Comparison of ENCODE assay signal across 8 cellular contexts in the genomic region with DNA sequence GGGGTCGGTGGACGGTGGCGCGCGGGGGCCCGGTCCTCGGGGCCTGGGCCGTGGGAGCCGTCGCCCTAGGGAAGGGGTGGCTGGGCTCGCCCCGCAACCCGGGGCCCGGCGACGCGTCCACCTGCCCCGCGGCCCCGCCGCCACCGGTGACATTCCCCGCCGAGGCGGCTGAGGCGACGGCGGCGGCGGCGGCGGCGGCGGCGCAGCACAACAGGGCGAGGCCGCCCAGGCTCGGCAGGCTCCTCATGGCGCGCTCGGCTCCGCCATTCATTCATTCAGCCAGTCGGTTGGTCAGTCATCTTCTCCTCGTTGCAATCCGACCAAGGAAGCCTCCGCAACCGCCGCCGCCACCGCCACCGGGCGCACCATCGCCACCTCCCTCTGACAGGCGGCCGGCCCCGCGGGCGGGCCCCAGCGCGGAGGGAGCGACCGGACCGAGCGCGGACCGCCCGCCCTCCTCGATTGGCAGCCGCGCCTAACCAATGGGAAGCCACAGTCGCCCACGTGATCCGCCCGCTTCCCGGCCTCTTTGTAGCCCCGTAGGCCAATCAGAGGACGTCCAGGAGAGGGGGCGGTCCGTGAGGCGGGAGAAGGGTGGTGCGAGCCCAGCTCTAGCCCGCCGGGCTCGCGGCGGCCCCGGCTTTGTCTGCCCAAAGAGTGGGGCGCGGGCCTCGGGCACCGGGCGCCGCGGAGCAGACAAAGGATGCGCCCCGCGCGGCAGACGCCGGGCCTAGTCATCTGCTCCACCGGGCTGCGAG. TPM values are rescaled to one million over a fixed set of nuclear protein-coding genes. Genes with fewer than 3 reads are reported as not detected.
A peak's percentile ranks its signal among the peaks of the same experiment; 100 is the strongest.
DNase-seq lines count a peak whose midpoint lies in the region; ATAC-seq, FAIRE-seq and TF ChIP-seq lines count a peak whose summit lies in the region.

A gene (minus strand): TSS at position 383 of the 758 bp plus-strand sequence. CDS start 112 bp downstream, at position 271.

- H3K9ac ChIP-seq in GM23248 = peak within 1 kb of the TSS; percentile 78
- H3K9ac ChIP-seq in Karpas-422 (ENCODE audit: low read length) = peak within 1 kb of the TSS; percentile 96

- no peaks in the 10 kb centered on the region for H3K36me3 ChIP-seq in DOHH2 (ENCODE audit: control insufficient read depth, low read length)
- no peaks in the 10 kb centered on the region for H3K36me3 ChIP-seq in GM23248 (ENCODE audit: low read depth)
- peaks cover 35% of the 10 kb centered on the region for H3K36me3 ChIP-seq in Karpas-422 (ENCODE audit: insufficient read depth, low read length)

- H3K4me3 ChIP-seq in DOHH2 (ENCODE audit: low read length) = peak within 1 kb of the TSS; percentile 86
- peak within 1 kb of the TSS; percentile 81 for H3K4me3 ChIP-seq in GM23248
- peak within 1 kb of the TSS; percentile 84 for H3K4me3 ChIP-seq in Karpas-422 (ENCODE audit: low read length)

- in situ Hi-C loops in GM23248 (cut with MboI) = no loop called here

- ATAC-seq in naive B cell (ENCODE audit: low read depth in 2 of 2) = peak; percentile 93
- peak; percentile 98 for ATAC-seq in stimulated activated effector memory CD8-positive, alpha-beta T cell treated with anti-CD3 and anti-CD28 coated beads, Interleukin-12 subunit alpha, Interleukin-12 subunit beta, amount 100 ng/mL, for 72 hours

- H3K4me3 Mint-ChIP-seq in activated T-helper 1 cell treated with anti-CD3 and anti-CD28 coated beads, Interleukin-12 subunit alpha, Interleukin-12 subunit beta, Interleukin-2, Interleukin-4 antibody, amounts not matched to agents 30 ng/mL and 10 ng/mL and 1 ng/mL, durations not matched to agents 14 hours and 24 hours and 36 hours = peak within 1 kb of the TSS; percentile 92
- peak within 1 kb of the TSS; percentile 90 to 98 (median 96) for H3K4me3 Mint-ChIP-seq in naive B cell
- peak within 1 kb of the TSS; percentile 92 for H3K4me3 Mint-ChIP-seq in stimulated activated effector memory CD8-positive, alpha-beta T cell treated with anti-CD3 and anti-CD28 coated beads, Interleukin-12 subunit alpha, Interleukin-12 subunit beta, amount 100 ng/mL, for 72 hours

- peak within 1 kb of the TSS; percentile 82 for H3K27ac Mint-ChIP-seq in activated T-helper 1 cell treated with anti-CD3 and anti-CD28 coated beads, Interleukin-12 subunit alpha, Interleukin-12 subunit beta, Interleukin-2, Interleukin-4 antibody, amounts not matched to agents 30 ng/mL and 10 ng/mL and 1 ng/mL, durations not matched to agents 14 hours and 24 hours and 36 hours
- peak within 1 kb of the TSS; percentile 45 to 92 (median 88) for H3K27ac Mint-ChIP-seq in naive B cell
- peak within 1 kb of the TSS; percentile 88 for H3K27ac Mint-ChIP-seq in stimulated activated effector memory CD8-positive, alpha-beta T cell treated with anti-CD3 and anti-CD28 coated beads, Interleukin-12 subunit alpha, Interleukin-12 subunit beta, amount 100 ng/mL, for 72 hours

- H4K20me1 ChIP-seq in DOHH2 (ENCODE audit: control insufficient read depth, insufficient read depth, low read depth, low read length) (no peaks in the 10 kb centered on the region), GM23248 (ENCODE audit: insufficient read depth) (no peaks in the 10 kb centered on the region), Karpas-422 (ENCODE audit: insufficient read depth, low read depth, low read length) (peaks cover 20% of the 10 kb centered on the region)

- WGBS in GM23248 (ENCODE audit: low coverage in 1 of 2, low lambda C conversion rate in 2 of 2, missing lambda C conversion rate in 2 of 2), 2 experiments = 1% methylated on average over 58 to 82 of the region's 102 CpGs

- no peaks in the 10 kb centered on the region for H3K9me3 ChIP-seq in DOHH2 (ENCODE audit: control insufficient read depth, insufficient read depth, low read length)
- no peaks in the 10 kb centered on the region for H3K9me3 ChIP-seq in GM23248 (ENCODE audit: low read depth)
- H3K9me3 ChIP-seq in Karpas-422 (ENCODE audit: low read length) = no peaks in the 10 kb centered on the region

- no peaks in the 10 kb centered on the region for H3K27me3 Mint-ChIP-seq in activated T-helper 1 cell treated with anti-CD3 and anti-CD28 coated beads, Interleukin-12 subunit alpha, Interleukin-12 subunit beta, Interleukin-2, Interleukin-4 antibody, amounts not matched to agents 30 ng/mL and 10 ng/mL and 1 ng/mL, durations not matched to agents 14 hours and 24 hours and 36 hours (ENCODE audit: insufficient read depth)
- H3K27me3 Mint-ChIP-seq in naive B cell = no peaks in the 10 kb centered on the region

- no peak within 1 kb of the TSS for H3K27ac ChIP-seq in DOHH2 (ENCODE audit: low read depth, low read length)
- peak within 1 kb of the TSS; percentile 50 for H3K27ac ChIP-seq in GM23248
- peak within 1 kb of the TSS; percentile 94 for H3K27ac ChIP-seq in Karpas-422 (ENCODE audit: low read length)

- no peaks in the 10 kb centered on the region for H3K9me3 Mint-ChIP-seq in activated T-helper 1 cell treated with anti-CD3 and anti-CD28 coated beads, Interleukin-12 subunit alpha, Interleukin-12 subunit beta, Interleukin-2, Interleukin-4 antibody, amounts not matched to agents 30 ng/mL and 10 ng/mL and 1 ng/mL, durations not matched to agents 14 hours and 24 hours and 36 hours
- no peaks in the 10 kb centered on the region for H3K9me3 Mint-ChIP-seq in naive B cell
- H3K9me3 Mint-ChIP-seq in stimulated activated effector memory CD8-positive, alpha-beta T cell treated with anti-CD3 and anti-CD28 coated beads, Interleukin-12 subunit alpha, Interleukin-12 subunit beta, amount 100 ng/mL, for 72 hours = no peaks in the 10 kb centered on the region

- intact Hi-C loops in activated T-helper 1 cell treated with anti-CD3 and anti-CD28 coated beads, Interleukin-12 subunit alpha, Interleukin-12 subunit beta, Interleukin-2, Interleukin-4 antibody, amounts not matched to agents 30 ng/mL and 10 ng/mL and 1 ng/mL, durations not matched to agents 14 hours and 24 hours and 36 hours (cut with micrococcal nuclease) = loop anchor here (1.0 to 5.0 kb wide), 10 partner anchors 19 to 658 kb away; a partner anchor contains a TSS

- H3K4me2 ChIP-seq in DOHH2 (ENCODE audit: low read length) (peak within 1 kb of the TSS; percentile 89), GM23248 (ENCODE audit: unreplicated experiment) (peak within 1 kb of the TSS; percentile 74), Karpas-422 (ENCODE audit: low read depth, low read length, poor library complexity, severe bottlenecking) (peak within 1 kb of the TSS; percentile 85)

- H3K36me3 Mint-ChIP-seq in activated T-helper 1 cell treated with anti-CD3 and anti-CD28 coated beads, Interleukin-12 subunit alpha, Interleukin-12 subunit beta, Interleukin-2, Interleukin-4 antibody, amounts not matched to agents 30 ng/mL and 10 ng/mL and 1 ng/mL, durations not matched to agents 14 hours and 24 hours and 36 hours (ENCODE audit: low read depth) = no peaks in the 10 kb centered on the region
- no peaks in the 10 kb centered on the region for H3K36me3 Mint-ChIP-seq in naive B cell
- peaks cover 7% of the 10 kb centered on the region for H3K36me3 Mint-ChIP-seq in stimulated activated effector memory CD8-positive, alpha-beta T cell treated with anti-CD3 and anti-CD28 coated beads, Interleukin-12 subunit alpha, Interleukin-12 subunit beta, amount 100 ng/mL, for 72 hours

- H3K4me1 ChIP-seq in DOHH2 (ENCODE audit: control insufficient read depth, low read length) (peaks cover 38% of the 10 kb centered on the region), GM23248 (ENCODE audit: insufficient read depth) (peaks cover 14% of the 10 kb centered on the region), Karpas-422 (ENCODE audit: low read length) (peaks cover 76% of the 10 kb centered on the region)

- H3K27me3 ChIP-seq in DOHH2 (ENCODE audit: control insufficient read depth, low read length) (no peaks in the 10 kb centered on the region), GM23248 (replicated peaks; ENCODE audit: insufficient read depth) (no peaks in the 10 kb centered on the region), Karpas-422 (ENCODE audit: low read length) (no peaks in the 10 kb centered on the region)

- H3K79me2 ChIP-seq in DOHH2 (ENCODE audit: control insufficient read depth, low read length) = peaks cover 17% of the 10 kb centered on the region
- H3K79me2 ChIP-seq in GM23248 (ENCODE audit: insufficient read depth) = no peaks in the 10 kb centered on the region
- H3K79me2 ChIP-seq in Karpas-422 (ENCODE audit: low read length) = peaks cover 55% of the 10 kb centered on the region

- H2AFZ ChIP-seq in GM23248 (peak within 1 kb of the TSS; percentile 94), Karpas-422 (ENCODE audit: low read length) (no peak within 1 kb of the TSS)

- H3K9me2 ChIP-seq in DOHH2 (replicated peaks; ENCODE audit: control insufficient read depth, low read length) = no peaks in the 10 kb centered on the region
- no peaks in the 10 kb centered on the region for H3K9me2 ChIP-seq in GM23248 (ENCODE audit: insufficient read depth)
- H3K9me2 ChIP-seq in Karpas-422 (replicated peaks; ENCODE audit: insufficient read depth, low read length) = no peaks in the 10 kb centered on the region

- peaks cover 6% of the 10 kb centered on the region; the same call in 1 of the 2 replicates for H3F3A ChIP-seq in DOHH2 (ENCODE audit: control insufficient read depth, insufficient read depth)
- H3F3A ChIP-seq in GM23248 (ENCODE audit: insufficient read depth) = peaks cover 21% of the 10 kb centered on the region

- DNase-seq in GM23248 (peak; percentile 99), Karpas-422 (peak; percentile 99), RCC 7860 (ENCODE audit: low spot score) (peak; percentile 94), fibroblast of gingiva (ENCODE audit: low read depth) (peak; percentile 98), naive B cell (peak; percentile 96)
- DNase-seq in activated T-helper 1 cell treated with anti-CD3 and anti-CD28 coated beads, Interleukin-12 subunit alpha, Interleukin-12 subunit beta, Interleukin-2, Interleukin-4 antibody, amounts not matched to agents 30 ng/mL and 10 ng/mL and 1 ng/mL, durations not matched to agents 14 hours and 24 hours and 36 hours (ENCODE audit: low spot score) = peak; percentile 96
- DNase-seq in stimulated activated effector memory CD8-positive, alpha-beta T cell treated with anti-CD3 and anti-CD28 coated beads, Interleukin-12 subunit alpha, Interleukin-12 subunit beta, amount 100 ng/mL, for 72 hours (ENCODE audit: low spot score in 2 of 2) = peak; percentile 92 to 99

- peaks cover 41% of the 10 kb centered on the region for H3K4me1 Mint-ChIP-seq in activated T-helper 1 cell treated with anti-CD3 and anti-CD28 coated beads, Interleukin-12 subunit alpha, Interleukin-12 subunit beta, Interleukin-2, Interleukin-4 antibody, amounts not matched to agents 30 ng/mL and 10 ng/mL and 1 ng/mL, durations not matched to agents 14 hours and 24 hours and 36 hours (ENCODE audit: low read depth)
- H3K4me1 Mint-ChIP-seq in naive B cell = peaks cover 19 to 45% (median 27%) of the 10 kb centered on the region in 3 donors
- H3K4me1 Mint-ChIP-seq in stimulated activated effector memory CD8-positive, alpha-beta T cell treated with anti-CD3 and anti-CD28 coated beads, Interleukin-12 subunit alpha, Interleukin-12 subunit beta, amount 100 ng/mL, for 72 hours = peaks cover 25% of the 10 kb centered on the region

- peak; percentile 17 for FAIRE-seq in RCC 7860 (lab: Jason Lieb, UNC)

- no peak for TF ChIP-seq CTCF in DOHH2 (IDR thresholded peaks at IDR 0.05; ENCODE audit: low read depth, low read length, poor library complexity, severe bottlenecking)

RNA-seq across cellular contexts. Expression of the gene that starts here (rescaled TPM):
- 3.8 and 4.2 TPM in 2 replicates for total RNA-seq in GM23248 (2014; rRNA removed; shearing (Covaris generic))
- polyA plus RNA-seq in GM23248 (2016; fragmentation: Nextera tagmentation; extraction: Ambion mirVana) (2.1 and 2.3 TPM in 2 replicates), naive B cell (ENCODE audit: low read depth in 6 of 6) (1 to 10 TPM; 4.4 to 5.6 (median 5.0) TPM)
- total RNA-seq in Karpas-422 (2014; rRNA removed; shearing (Covaris generic); ENCODE audit: low replicate concordance) = 55.4 and 86.6 TPM in 2 replicates
- total RNA-seq in activated T-helper 1 cell treated with anti-CD3 and anti-CD28 coated beads, Interleukin-12 subunit alpha, Interleukin-12 subunit beta, Interleukin-2, Interleukin-4 antibody, amounts not matched to agents 30 ng/mL and 10 ng/mL and 1 ng/mL, durations not matched to agents 14 hours and 24 hours and 36 hours = 5.4 and 5.9 TPM in 2 replicates
